8 cellular contexts compared by ENCODE assay signal in genomic region chr1:24150228-24151174, GRCh38. TPM values are rescaled to one million over a fixed set of nuclear protein-coding genes. Genes with fewer than 3 reads are reported as not detected.
DNase-seq lines count a peak whose midpoint lies in the region; ATAC-seq and TF ChIP-seq lines count a peak whose summit lies in the region.

No MANE protein-coding gene starts in this region.

- H3K9me3 ChIP-seq in HUES64 (ENCODE audit: insufficient read depth, low read depth, low read length) (no peaks in the 10 kb centered on the region), NT2/D1 (ENCODE audit: insufficient read depth, low read length) (no peaks in the 10 kb centered on the region), mesodermal cell (ENCODE audit: control insufficient read depth, low read length) (no peaks in the 10 kb centered on the region)

- WGBS in HUES64: 20% methylated on average over 35 of the region's 36 CpGs
- WGBS in mesodermal cell (ENCODE audit: insufficient coverage in 2 of 2), 2 experiments: 32 to 33% methylated on average over 24 of the region's 36 CpGs

- H3K4me1 ChIP-seq in HUES64 (ENCODE audit: insufficient read depth, low read length) (peaks cover 18% of the 10 kb centered on the region), NT2/D1 (ENCODE audit: insufficient read depth, insufficient read length) (peaks cover 11% of the 10 kb centered on the region), mesodermal cell (ENCODE audit: control insufficient read depth, insufficient read depth, low read length, poor library complexity, severe bottlenecking) (peaks cover 9% of the 10 kb centered on the region)

- H3K27me3 ChIP-seq in HUES64 (ENCODE audit: insufficient read depth, low read length): no peaks in the 10 kb centered on the region
- H3K27me3 ChIP-seq in NT2/D1 (ENCODE audit: insufficient read depth, insufficient read length): no peaks in the 10 kb centered on the region

- no peak for ATAC-seq in GM19328 (IDR thresholded peaks at IDR 0.05; ENCODE audit: unreplicated experiment)

- H3K36me3 ChIP-seq in HUES64 (ENCODE audit: insufficient read depth, low read length) (0 out of 2 replicates have a peak, but pooled peaks cover under 1% of the 10 kb centered on the region), NT2/D1 (ENCODE audit: insufficient read depth, insufficient read length, low read length) (peaks cover 7% of the 10 kb centered on the region), mesodermal cell (ENCODE audit: control insufficient read depth, insufficient read depth, low read length) (no peaks in the 10 kb centered on the region)

- DNase-seq in GM10266 (ENCODE audit: extremely low spot score) (peak; percentile 78), NT2/D1 (ENCODE audit: low read depth, low spot score) (peak; percentile 97), epidermal melanocyte (ENCODE audit: insufficient read length, low spot score) (peak; percentile 77)
- peak; percentile 91 for DNase-seq in activated CD8-positive, alpha-beta memory T cell treated with anti-CD3 and anti-CD28 coated beads, Interleukin-2, amount 50 U/mL, for 4 hours
- peak; percentile 86 for DNase-seq in stimulated activated CD8-positive, alpha-beta memory T cell treated with anti-CD3 and anti-CD28 coated beads, Interleukin-15, amount 100 ng/mL, for 1 hour (ENCODE audit: low read depth)

- peak overlapping the region; percentile 94 for H3K9ac ChIP-seq in HUES64 (ENCODE audit: low read depth, low read length)
- peak overlapping the region; percentile 69 for H3K9ac ChIP-seq in NT2/D1 (ENCODE audit: insufficient read length, low read depth)

- H3K4me3 ChIP-seq in HUES64 (ENCODE audit: low read length) (peak overlapping the region; percentile 52), NT2/D1 (ENCODE audit: insufficient read length, low read depth) (peak overlapping the region; percentile 20), mesodermal cell (ENCODE audit: extremely low read depth, insufficient read depth, low read length, poor library complexity, severe bottlenecking) (peak overlapping the region; percentile 16)

- H3K27ac ChIP-seq in HUES64 (ENCODE audit: low read depth, low read length): peak overlapping the region; percentile 98
- no peak overlapping the region for H3K27ac ChIP-seq in mesodermal cell (ENCODE audit: low read depth, low read length, severe bottlenecking)

- peak; percentile 89 for TF ChIP-seq CTCF in GM10266 (IDR thresholded peaks at IDR 0.05; ENCODE audit: control insufficient read depth, insufficient read depth, low read depth, missing control alignments)

RNA-seq across cellular contexts. Expression of gene IL22RA1, which starts 7.6 kb away (rescaled TPM):
- polyA plus RNA-seq in HUES64 (2013, experiment 1 of 2): 0.15 TPM
- polyA plus RNA-seq in HUES64 (2013, experiment 2 of 2): 0.25 TPM
- 0.15 TPM for polyA plus RNA-seq in mesodermal cell (2013, experiment 1 of 2)
- not detected for polyA plus RNA-seq in mesodermal cell (2013, experiment 2 of 2)

RNA-seq across cellular contexts. Expression of gene IFNLR1, which starts 36.6 kb away (rescaled TPM):
- polyA plus RNA-seq in HUES64 (2013, experiment 1 of 2): 2.5 TPM
- polyA plus RNA-seq in HUES64 (2013, experiment 2 of 2): 2.9 TPM
- 0.41 TPM for polyA plus RNA-seq in mesodermal cell (2013, experiment 1 of 2)
- 0.35 TPM for polyA plus RNA-seq in mesodermal cell (2013, experiment 2 of 2)

RNA-seq across cellular contexts. Expression of gene MYOM3, which starts 38.6 kb away (rescaled TPM):
- 0.05 TPM for polyA plus RNA-seq in HUES64 (2013, experiment 1 of 2)
- 0.13 TPM for polyA plus RNA-seq in HUES64 (2013, experiment 2 of 2)
- polyA plus RNA-seq in mesodermal cell (2013, experiment 1 of 2): not detected
- not detected for polyA plus RNA-seq in mesodermal cell (2013, experiment 2 of 2)
